Comparison of ENCODE assay signal across 30 cellular contexts in genomic region chr2:42897386-42897785, GRCh38.
DNase-seq lines count a peak whose midpoint lies in the region; ATAC-seq and TF ChIP-seq lines count a peak whose summit lies in the region.
"Had no signal": no experiment of that assay in that cellular context is flagged by ENCODE, and none has a peak within 500 bp of the region (broad histone marks: within the 10 kb centered on the region; RNA-seq: fewer than 3 reads in every experiment).

No MANE protein-coding gene starts in this region.

- no peaks in the 10 kb centered on the region for H3K9me3 Mint-ChIP-seq in Calu3 (ENCODE audit: low read depth, unreplicated experiment)
- no peaks in the 10 kb centered on the region for H3K9me3 Mint-ChIP-seq in CD8-positive, alpha-beta memory T cell
- H3K9me3 Mint-ChIP-seq: activated CD4-positive, alpha-beta T cell treated with anti-CD3 and anti-CD28 coated beads, Interleukin-2, amount 10 ng/mL, durations not matched to agents 7 days and 5 days; activated naive CD4-positive, alpha-beta T cell treated with anti-CD3 and anti-CD28 coated beads for 36 hours; activated T-helper 1 cell treated with anti-CD3 and anti-CD28 coated beads, Interleukin-12 subunit alpha, Interleukin-12 subunit beta, Interleukin-2, Interleukin-4 antibody, amounts not matched to agents 30 ng/mL and 10 ng/mL and 1 ng/mL, durations not matched to agents 14 hours and 24 hours and 36 hours; natural killer cell treated with Interleukin-12 subunit alpha and Interleukin-12 subunit beta and Interleukin-15 and Interleukin-18, amount 100 ng/mL, for 72 hours; stimulated activated memory B cell treated with anti-CD40 and anti-IgM and Interleukin-4, amounts not matched to agents 10 μg/mL and 1 μg/mL and 100 μg/mL, for 72 hours had no signal

- ATAC-seq in IMR-90 (ENCODE audit: low read depth), result no peak
- ATAC-seq: stimulated activated memory B cell treated with anti-CD40 and anti-IgM and Interleukin-4, amounts not matched to agents 10 μg/mL and 1 μg/mL and 100 μg/mL, for 72 hours had no signal

- H3K27me3 ChIP-seq in IMR-90 (ENCODE audit: control insufficient read depth, insufficient read depth, low read length) (no peaks in the 10 kb centered on the region), mammary epithelial cell (ENCODE audit: insufficient read depth, low read length) (no peaks in the 10 kb centered on the region), neuronal stem cell (ENCODE audit: control insufficient read depth in 3 of 3, insufficient read depth in 3 of 3, low read depth in 1 of 3, low read length in 3 of 3) (peaks cover 0 to 8% (median 0%) of the 10 kb centered on the region in 3 experiments)
- no peaks in the 10 kb centered on the region for H3K27me3 ChIP-seq in CD8-positive, alpha-beta memory T cell (ENCODE audit: insufficient read depth, low read length, poor library complexity, severe bottlenecking)
- H3K27me3 ChIP-seq: colonic mucosa, esophagus muscularis mucosa, ovary had no signal

- peak overlapping the region; percentile 32 for H2BK5ac ChIP-seq in IMR-90 (ENCODE audit: low read depth, low read length, poor library complexity, severe bottlenecking)
- no peak overlapping the region for H2BK5ac ChIP-seq in neuronal stem cell (ENCODE audit: low read length)

- no peaks in the 10 kb centered on the region for H4K20me1 ChIP-seq in IMR-90 (ENCODE audit: insufficient read depth, low read length)
- no peaks in the 10 kb centered on the region for H4K20me1 ChIP-seq in mammary epithelial cell (ENCODE audit: insufficient read depth, low read length)

- WGBS in IMR-90 (ENCODE audit: extremely low coverage in 2 of 2, insufficient read length in 1 of 2), 2 experiments, result 83% methylated on average over 1 of the region's 2 CpGs; no CpG with 5 or more reads in 1 of the 2 experiments
- 100% methylated on average over 2 of the region's 2 CpGs for WGBS in mammary epithelial cell (ENCODE audit: low coverage, missing lambda C conversion rate)
- WGBS in neuronal stem cell (ENCODE audit: extremely low coverage in 2 of 2, insufficient read length in 2 of 2, insufficient replicate concordance in 1 of 2), 2 donors, result no CpG with 5 or more reads among the region's 2 CpGs

- H3K79me1 ChIP-seq in IMR-90 (ENCODE audit: low read depth in 1 of 2, low read length in 2 of 2) (no peaks in the 10 kb centered on the region), neuronal stem cell (ENCODE audit: low read depth, low read length) (no peaks in the 10 kb centered on the region)

- H3K18ac ChIP-seq in IMR-90 (ENCODE audit: low read depth, low read length) (no peak overlapping the region), neuronal stem cell (ENCODE audit: low read length) (no peak overlapping the region)

- H2BK20ac ChIP-seq in IMR-90 (ENCODE audit: low read depth, low read length), result peak overlapping the region; percentile 30

- no peaks in the 10 kb centered on the region for H3K79me2 ChIP-seq in mammary epithelial cell (ENCODE audit: insufficient read depth, low read length)

- TF ChIP-seq RAD21 in IMR-90 (IDR thresholded peaks at IDR 0.05; ENCODE audit: low read length), result no peak

- H2AFZ ChIP-seq in IMR-90 (replicated peaks; ENCODE audit: low read length, poor library complexity), result peak overlapping the region; percentile 79
- H2AFZ ChIP-seq in mammary epithelial cell (ENCODE audit: low read depth, low read length), result peak overlapping the region; percentile 60
- H2AFZ ChIP-seq in neuronal stem cell (ENCODE audit: low read length), result no peak overlapping the region

- peak overlapping the region; percentile 20; the same call in 1 of the 2 replicates for H2AK5ac ChIP-seq in IMR-90 (ENCODE audit: low read depth, low read length)
- H2AK5ac ChIP-seq in neuronal stem cell (ENCODE audit: low read depth, low read length), result peak overlapping the region; percentile 44

- peak overlapping the region; percentile 59 for H2BK12ac ChIP-seq in neuronal stem cell (ENCODE audit: low read length)

- H3K4me3 Mint-ChIP-seq in Calu3 (ENCODE audit: low read depth, unreplicated experiment), result no peak overlapping the region
- no peak overlapping the region for H3K4me3 Mint-ChIP-seq in CD8-positive, alpha-beta memory T cell
- H3K4me3 Mint-ChIP-seq: activated CD4-positive, alpha-beta T cell treated with anti-CD3 and anti-CD28 coated beads, Interleukin-2, amount 10 ng/mL, durations not matched to agents 7 days and 5 days; activated naive CD4-positive, alpha-beta T cell treated with anti-CD3 and anti-CD28 coated beads for 36 hours; activated T-helper 1 cell treated with anti-CD3 and anti-CD28 coated beads, Interleukin-12 subunit alpha, Interleukin-12 subunit beta, Interleukin-2, Interleukin-4 antibody, amounts not matched to agents 30 ng/mL and 10 ng/mL and 1 ng/mL, durations not matched to agents 14 hours and 24 hours and 36 hours; CD14-positive monocyte; immature natural killer cell; natural killer cell treated with Interleukin-12 subunit alpha and Interleukin-12 subunit beta and Interleukin-15 and Interleukin-18, amount 100 ng/mL, for 72 hours; stimulated activated memory B cell treated with anti-CD40 and anti-IgM and Interleukin-4, amounts not matched to agents 10 μg/mL and 1 μg/mL and 100 μg/mL, for 72 hours had no signal

- H3K9ac ChIP-seq in IMR-90 (ENCODE audit: low read depth, low read length) (no peak overlapping the region), mammary epithelial cell (ENCODE audit: insufficient read depth, low read length) (no peak overlapping the region), neuronal stem cell (ENCODE audit: low read depth, low read length, poor library complexity) (no peak overlapping the region)

- CTCF ChIA-PET in Calu3 (lab: Charles Lee) (interaction anchor here (0.9 kb wide), 1 partner anchor 37 kb away, joined by 3 read pairs; no protein-coding TSS in a partner anchor), IMR-90 (lab: Yijun Ruan, JAX) (no interaction called here), mammary epithelial cell (lab: Charles Lee; ENCODE audit: low non-redundant PET) (no interaction called here)
- CTCF ChIA-PET in CD8-positive, alpha-beta memory T cell (lab: Charles Lee), result no interaction called here

- H3K4me3 ChIP-seq in IMR-90 (ENCODE audit: insufficient read depth, low read depth, low read length) (no peak overlapping the region), mammary epithelial cell (replicated peaks in 1 of 3; ENCODE audit: insufficient read depth in 1 of 3, low read depth in 2 of 3, low read length in 3 of 3) (no peak overlapping the region), neuronal stem cell (ENCODE audit: low read length in 2 of 2) (no peak overlapping the region)
- H3K4me3 ChIP-seq in CD8-positive, alpha-beta memory T cell (ENCODE audit: low read length), result no peak overlapping the region
- H3K4me3 ChIP-seq: colonic mucosa, esophagus muscularis mucosa, GM12878, ovary had no signal

- H3K23ac ChIP-seq in IMR-90 (ENCODE audit: low read depth, low read length), result no peak overlapping the region
- no peak overlapping the region for H3K23ac ChIP-seq in neuronal stem cell (ENCODE audit: low read depth, low read length, poor library complexity)

- no peak overlapping the region for H3K4me2 ChIP-seq in IMR-90 (ENCODE audit: low read depth, low read length)
- H3K4me2 ChIP-seq in mammary epithelial cell (ENCODE audit: insufficient read depth, low read depth, low read length), result no peak overlapping the region
- H3K4me2 ChIP-seq in neuronal stem cell (ENCODE audit: insufficient read depth, low read length, poor library complexity, severe bottlenecking), result no peak overlapping the region

- H4K5ac ChIP-seq in IMR-90 (ENCODE audit: low read depth, low read length), result no peak overlapping the region

- H3K4me1 ChIP-seq in IMR-90 (ENCODE audit: control insufficient read depth, insufficient read depth, low read length) (peaks cover 10% of the 10 kb centered on the region), mammary epithelial cell (ENCODE audit: insufficient read depth, low read length) (peaks cover 6% of the 10 kb centered on the region), neuronal stem cell (ENCODE audit: control insufficient read depth in 2 of 2, insufficient read depth in 1 of 2, low read depth in 1 of 2, low read length in 2 of 2) (peaks cover 0 to 12% of the 10 kb centered on the region in 2 donors)
- no peaks in the 10 kb centered on the region for H3K4me1 ChIP-seq in CD8-positive, alpha-beta memory T cell (ENCODE audit: insufficient read depth, low read length)
- H3K4me1 ChIP-seq: colonic mucosa had no signal

- peak overlapping the region in 1 of 2 experiments; percentile 85; a peak in 2 of 4 replicates for H4K8ac ChIP-seq in IMR-90 (ENCODE audit: low read depth in 2 of 2, low read length in 2 of 2)
- H4K8ac ChIP-seq in neuronal stem cell (ENCODE audit: low read depth, low read length), result no peak overlapping the region

- no TSS peak for BruUV-seq in Calu3 (replicated peaks; lab: Mats Ljungman, UMichigan)
- BruUV-seq in IMR-90 (replicated peaks; lab: Mats Ljungman, UMichigan), result no TSS peak
- no TSS peak for BruUV-seq in mammary epithelial cell (replicated peaks; lab: Mats Ljungman, UMichigan)

- in situ Hi-C loops in IMR-90 (cut with MboI; ENCODE audit: low sequenced_read_pairs) (no loop called here), mammary epithelial cell (cut with MboI; ENCODE audit: low sequenced_read_pairs in 2 of 2) (no loop called here), GM13977 (cut with MboI; ENCODE audit: low pct_unique_long_range_greater_than_20kb, low sequenced_read_pairs, unreplicated experiment) (no loop called here)

- peaks cover 24% of the 10 kb centered on the region for H3K9me1 ChIP-seq in IMR-90 (ENCODE audit: insufficient read depth, low read length)

- TF ChIP-seq CTCF in Calu3 (IDR thresholded peaks at IDR 0.05; ENCODE audit: unreplicated experiment), result no peak
- TF ChIP-seq CTCF in IMR-90 (conservative IDR thresholded peaks at IDR 0.05; ENCODE audit: low read depth, low read length), result no peak
- no peak for TF ChIP-seq CTCF in mammary epithelial cell (conservative IDR thresholded peaks at IDR 0.05 in 1 of 2, IDR thresholded peaks at IDR 0.05 in 1 of 2; ENCODE audit: extremely low read depth in 1 of 2, insufficient read depth in 1 of 2, low read depth in 1 of 2, low read length in 2 of 2)
- TF ChIP-seq CTCF in GM13977 (IDR thresholded peaks at IDR 0.05; ENCODE audit: extremely low read depth, insufficient read depth, missing control alignments), result no peak

- TF ChIP-seq POLR2A in IMR-90 (IDR thresholded peaks at IDR 0.05; ENCODE audit: low read depth, low read length), result no peak

- H2BK120ac ChIP-seq in IMR-90 (ENCODE audit: low read depth, low read length) (peak overlapping the region; percentile 41), neuronal stem cell (ENCODE audit: low read depth, low read length) (no peak overlapping the region)

- peak overlapping the region; percentile 33 for H3K27ac Mint-ChIP-seq in Calu3 (ENCODE audit: unreplicated experiment)
- peak overlapping the region in 1 of 8 donors; percentile 39 for H3K27ac Mint-ChIP-seq in CD8-positive, alpha-beta memory T cell
- H3K27ac Mint-ChIP-seq: activated CD4-positive, alpha-beta T cell treated with anti-CD3 and anti-CD28 coated beads, Interleukin-2, amount 10 ng/mL, durations not matched to agents 7 days and 5 days; activated naive CD4-positive, alpha-beta T cell treated with anti-CD3 and anti-CD28 coated beads for 36 hours; activated T-helper 1 cell treated with anti-CD3 and anti-CD28 coated beads, Interleukin-12 subunit alpha, Interleukin-12 subunit beta, Interleukin-2, Interleukin-4 antibody, amounts not matched to agents 30 ng/mL and 10 ng/mL and 1 ng/mL, durations not matched to agents 14 hours and 24 hours and 36 hours; immature natural killer cell; natural killer cell treated with Interleukin-12 subunit alpha and Interleukin-12 subunit beta and Interleukin-15 and Interleukin-18, amount 100 ng/mL, for 72 hours; stimulated activated memory B cell treated with anti-CD40 and anti-IgM and Interleukin-4, amounts not matched to agents 10 μg/mL and 1 μg/mL and 100 μg/mL, for 72 hours had no signal

- dilution Hi-C loops in IMR-90 (cut with HindIII; ENCODE audit: low sequenced_read_pairs, unreplicated experiment) (no loop called here), mammary epithelial cell (cut with HindIII; ENCODE audit: low sequenced_read_pairs) (loop anchor here (5.0 kb wide), 2 partner anchors 35 to 45 kb away; no protein-coding TSS in a partner anchor)

- DNase-seq in Calu3, result no peak
- no peak for DNase-seq in IMR-90
- DNase-seq in mammary epithelial cell, result no peak
- no peak for DNase-seq in neuronal stem cell (ENCODE audit: low spot score)
- no peak for DNase-seq in GM13977 (ENCODE audit: low spot score)
- no peak for DNase-seq in activated CD4-positive, alpha-beta T cell treated with anti-CD3 and anti-CD28 coated beads for 48 hours
- no peak for DNase-seq in NCI-H2081 treated with DMSO at 0.1 percent for 48 hours (lab: John Stamatoyannopoulos, UW)
- DNase-seq in CD8-positive, alpha-beta memory T cell, result no peak
- DNase-seq: activated CD4-positive, alpha-beta T cell treated with anti-CD3 and anti-CD28 coated beads, Interleukin-2, amount 10 ng/mL, durations not matched to agents 7 days and 5 days; colonic mucosa; effector memory CD4-positive, alpha-beta T cell; hypothalamus; immature natural killer cell; KG1; NCI-H1417 treated with DMSO at 0.1 percent for 48 hours; NCI-H2081; ovary; SIG-M5; stimulated activated CD4-positive, alpha-beta T cell treated with anti-CD3 and anti-CD28 coated beads, Interleukin-12 subunit alpha, Interleukin-12 subunit beta, amount 100 ng/mL, for 4 hours; stimulated activated CD4-positive, alpha-beta T cell treated with anti-CD3 and anti-CD28 coated beads, Interleukin-4, amount 100 ng/mL, for 24 hours; substantia nigra; T-helper 9 cell; WERI-Rb-1 had no signal

- POLR2A ChIA-PET in IMR-90 (lab: Charles Lee; ENCODE audit: unreplicated experiment), result no interaction called here
- POLR2A ChIA-PET in CD8-positive, alpha-beta memory T cell (lab: Charles Lee), result no interaction called here

- H3K27ac ChIP-seq in IMR-90 (ENCODE audit: insufficient read depth, low read length) (no peak overlapping the region), mammary epithelial cell (ENCODE audit: insufficient read depth, low read depth, low read length) (no peak overlapping the region), neuronal stem cell (replicated peaks; ENCODE audit: low read length) (no peak overlapping the region)
- no peak overlapping the region for H3K27ac ChIP-seq in CD8-positive, alpha-beta memory T cell (ENCODE audit: low read depth, low read length)
- H3K27ac ChIP-seq: colonic mucosa, ovary, WERI-Rb-1 had no signal

- peaks cover 6% of the 10 kb centered on the region for H3K4me1 Mint-ChIP-seq in Calu3 (ENCODE audit: low read depth, unreplicated experiment)
- H3K4me1 Mint-ChIP-seq in CD8-positive, alpha-beta memory T cell, result no peaks in the 10 kb centered on the region
- H3K4me1 Mint-ChIP-seq: activated CD4-positive, alpha-beta T cell treated with anti-CD3 and anti-CD28 coated beads, Interleukin-2, amount 10 ng/mL, durations not matched to agents 7 days and 5 days; immature natural killer cell had no signal

- no peaks in the 10 kb centered on the region for H3K27me3 Mint-ChIP-seq in Calu3 (ENCODE audit: unreplicated experiment)
- peaks cover 7 to 8% of the 10 kb centered on the region in 2 donors for H3K27me3 Mint-ChIP-seq in CD8-positive, alpha-beta memory T cell
- H3K27me3 Mint-ChIP-seq: stimulated activated memory B cell treated with anti-CD40 and anti-IgM and Interleukin-4, amounts not matched to agents 10 μg/mL and 1 μg/mL and 100 μg/mL, for 72 hours had no signal

- H3K4ac ChIP-seq in IMR-90 (ENCODE audit: low read depth, low read length) (peak overlapping the region; percentile 27), neuronal stem cell (ENCODE audit: low read length) (no peak overlapping the region)

- H2BK15ac ChIP-seq in IMR-90 (ENCODE audit: low read depth, low read length) (peak overlapping the region; percentile 76; the same call in 1 of the 3 replicates), neuronal stem cell (ENCODE audit: low read length) (peak overlapping the region; percentile 4)

- peak overlapping the region; percentile 11; the same call in 1 of the 2 replicates for H4K91ac ChIP-seq in IMR-90 (ENCODE audit: insufficient read depth, low read depth, low read length)
- H4K91ac ChIP-seq in neuronal stem cell (ENCODE audit: low read depth, low read length, poor library complexity), result no peak overlapping the region

- no peaks in the 10 kb centered on the region for H3K36me3 Mint-ChIP-seq in Calu3 (ENCODE audit: insufficient read depth, unreplicated experiment)
- no peaks in the 10 kb centered on the region for H3K36me3 Mint-ChIP-seq in CD8-positive, alpha-beta memory T cell
- H3K36me3 Mint-ChIP-seq: CD14-positive monocyte; immature natural killer cell; natural killer cell treated with Interleukin-12 subunit alpha and Interleukin-12 subunit beta and Interleukin-15 and Interleukin-18, amount 100 ng/mL, for 72 hours; stimulated activated memory B cell treated with anti-CD40 and anti-IgM and Interleukin-4, amounts not matched to agents 10 μg/mL and 1 μg/mL and 100 μg/mL, for 72 hours had no signal

- H2AK9ac ChIP-seq in IMR-90 (replicated peaks; ENCODE audit: low read depth, low read length, poor library complexity), result no peak overlapping the region

- no peak overlapping the region for H3K56ac ChIP-seq in IMR-90 (ENCODE audit: extremely low read depth, insufficient read depth, low read length)

- intact Hi-C loops in Calu3 (cut with micrococcal nuclease; ENCODE audit: unreplicated experiment), result no loop called here
- intact Hi-C loops in IMR-90 (cut with micrococcal nuclease), result no loop called here
- intact Hi-C loops in mammary epithelial cell (cut with micrococcal nuclease), result loop anchor here (5.0 kb wide), 2 partner anchors 40 to 1040 kb away; no protein-coding TSS in a partner anchor

- H3K36me3 ChIP-seq in IMR-90 (ENCODE audit: control insufficient read depth, insufficient read depth, low read length), result no peaks in the 10 kb centered on the region
- no peaks in the 10 kb centered on the region for H3K36me3 ChIP-seq in mammary epithelial cell (ENCODE audit: insufficient read depth, low read length)
- H3K36me3 ChIP-seq in neuronal stem cell (replicated peaks in 1 of 2; ENCODE audit: control insufficient read depth in 2 of 2, insufficient read depth in 2 of 2, low read length in 2 of 2), result no peaks in the 10 kb centered on the region
- no peaks in the 10 kb centered on the region for H3K36me3 ChIP-seq in CD8-positive, alpha-beta memory T cell (ENCODE audit: insufficient read depth, low read length)
- H3K36me3 ChIP-seq: colonic mucosa, esophagus muscularis mucosa, ovary, WERI-Rb-1 had no signal

- H3K14ac ChIP-seq in IMR-90 (replicated peaks; ENCODE audit: low read depth, low read length), result no peak overlapping the region; the same call in 1 of the 2 replicates
- H3K14ac ChIP-seq in neuronal stem cell (ENCODE audit: low read length), result no peak overlapping the region

- no peaks in the 10 kb centered on the region for H3K9me3 ChIP-seq in IMR-90 (ENCODE audit: control insufficient read depth, insufficient read depth, low read length)
- no peaks in the 10 kb centered on the region for H3K9me3 ChIP-seq in mammary epithelial cell (replicated peaks; ENCODE audit: insufficient read depth, low read length)
- H3K9me3 ChIP-seq in neuronal stem cell (replicated peaks in 1 of 2; ENCODE audit: control insufficient read depth in 2 of 2, insufficient read depth in 1 of 2, low read depth in 1 of 2, low read length in 2 of 2), result peaks cover 0 to 5% of the 10 kb centered on the region in 2 donors
- H3K9me3 ChIP-seq in CD8-positive, alpha-beta memory T cell (ENCODE audit: low read length), result no peaks in the 10 kb centered on the region
- H3K9me3 ChIP-seq: colonic mucosa, esophagus muscularis mucosa, ovary had no signal
